Comparison of ENCODE assay signal across 20 cellular contexts in the genomic region with DNA sequence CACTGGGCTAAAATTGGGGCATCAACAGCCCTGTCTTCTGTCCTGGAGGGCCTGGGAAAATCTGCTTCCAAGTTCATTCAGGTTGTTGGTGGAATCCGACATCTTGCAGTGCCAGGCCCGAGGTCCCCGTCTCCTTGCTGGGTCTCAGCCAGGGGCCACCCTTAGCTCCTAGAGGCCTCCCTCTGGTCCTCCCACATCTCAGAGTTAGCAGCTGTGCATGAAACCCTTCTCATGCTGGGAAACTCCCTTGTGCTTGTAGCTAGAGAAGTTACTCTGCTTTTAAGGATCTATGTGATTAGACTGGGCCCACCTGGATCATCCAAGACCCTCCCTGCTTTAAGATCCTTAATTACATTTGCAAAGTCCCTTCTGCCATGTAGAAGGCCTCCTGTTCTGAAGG. TPM values are rescaled to one million over a fixed set of nuclear protein-coding genes. Genes with fewer than 3 reads are reported as not detected.
DNase-seq lines count a peak whose midpoint lies in the region; ATAC-seq and TF ChIP-seq lines count a peak whose summit lies in the region.
"Had no signal": no experiment of that assay in that cellular context is flagged by ENCODE, and none has a peak within 500 bp of the region (broad histone marks: within the 10 kb centered on the region; RNA-seq: fewer than 3 reads in every experiment).

No MANE protein-coding gene starts in this region.

- H3K9me3 ChIP-seq in lower lobe of right lung (no peaks in the 10 kb centered on the region), Karpas-422 (ENCODE audit: low read length) (no peaks in the 10 kb centered on the region)
- H3K9me3 ChIP-seq: A549 had no signal

- no peak overlapping the region for H3K9ac ChIP-seq in Karpas-422 (ENCODE audit: low read length)

- CTCF ChIA-PET in RWPE1 (lab: Yijun Ruan, JAX), result no interaction called here

- POLR2A ChIA-PET in RWPE1 (lab: Yijun Ruan, JAX; ENCODE audit: low non-redundant PET), result no interaction called here

- H3K27ac ChIP-seq in RWPE1 (peak overlapping the region; percentile 9; the same call in 1 of the 2 replicates), lower lobe of right lung (no peak overlapping the region), Karpas-422 (ENCODE audit: low read length) (no peak overlapping the region)
- H3K27ac ChIP-seq: 22Rv1, A549, C4-2B had no signal

- TF ChIP-seq CTCF in RWPE1 (conservative IDR thresholded peaks at IDR 0.05; ENCODE audit: low read depth) (no peak), lower lobe of right lung (IDR thresholded peaks at IDR 0.05) (no peak)

- no peaks in the 10 kb centered on the region for H4K20me1 ChIP-seq in Karpas-422 (ENCODE audit: insufficient read depth, low read depth, low read length)

- H2AFZ ChIP-seq in Karpas-422 (ENCODE audit: low read length), result no peak overlapping the region

- no peak overlapping the region for H3K4me2 ChIP-seq in Karpas-422 (ENCODE audit: low read depth, low read length, poor library complexity, severe bottlenecking)
- H3K4me2 ChIP-seq: A549 had no signal

- H3K9me2 ChIP-seq in Karpas-422 (replicated peaks; ENCODE audit: insufficient read depth, low read length), result no peaks in the 10 kb centered on the region

- no peaks in the 10 kb centered on the region for H3K36me3 ChIP-seq in lower lobe of right lung
- H3K36me3 ChIP-seq in Karpas-422 (ENCODE audit: insufficient read depth, low read length), result no peaks in the 10 kb centered on the region

- intact Hi-C loops in lower lobe of right lung (cut with DNase I), result no loop called here

- H3K4me3 ChIP-seq in lower lobe of right lung, result no peak overlapping the region
- no peak overlapping the region for H3K4me3 ChIP-seq in Karpas-422 (ENCODE audit: low read length)
- H3K4me3 ChIP-seq: A549 had no signal

- no peaks in the 10 kb centered on the region for H3K27me3 ChIP-seq in lower lobe of right lung (ENCODE audit: low read depth)
- no peaks in the 10 kb centered on the region for H3K27me3 ChIP-seq in Karpas-422 (ENCODE audit: low read length)

- DNase-seq in NCI-H82 (lab: John Stamatoyannopoulos, UW) (peak; percentile 12), NCI-H82 treated with DMSO at 0.1 percent for 48 hours (lab: John Stamatoyannopoulos, UW; ENCODE audit: unreplicated experiment) (no peak), RWPE1 (ENCODE audit: low spot score) (no peak), lower lobe of right lung (peak; percentile 3), midbrain (lab: John Stamatoyannopoulos, UW) (no peak), Karpas-422 (no peak), cerebellar nuclear complex (lab: John Stamatoyannopoulos, UW) (no peak)
- DNase-seq: AML-193; CD4-positive, alpha-beta memory T cell; DMS153; DMS79; GDM1; GOT3; H7 had no signal

- ATAC-seq in lower lobe of right lung, result no peak
- ATAC-seq: A549, HCT116 had no signal

- H3K4me1 ChIP-seq in lower lobe of right lung (peaks cover 23% of the 10 kb centered on the region), Karpas-422 (ENCODE audit: low read length) (no peaks in the 10 kb centered on the region)

- no peaks in the 10 kb centered on the region for H3K79me2 ChIP-seq in Karpas-422 (ENCODE audit: low read length)

RNA-seq across cellular contexts. Expression of a gene that starts 15.3 kb away (rescaled TPM):
- total RNA-seq in lower lobe of right lung, result 51.5 TPM
- 0.34 and 0.47 TPM in 2 replicates for total RNA-seq in Karpas-422 (2014; rRNA removed; shearing (Covaris generic); ENCODE audit: low replicate concordance)

RNA-seq across cellular contexts. Expression of a gene that starts 48.6 kb away (rescaled TPM):
- not detected for total RNA-seq in lower lobe of right lung
- not detected in 2 replicates for total RNA-seq in Karpas-422 (2014; rRNA removed; shearing (Covaris generic); ENCODE audit: low replicate concordance)
- total RNA-seq: CD4-positive, alpha-beta memory T cell; Daoy; HT1080 had no signal

Comparison
In these comparisons a context has a peak if more than half of its experiments do, and no peak if none do; other contexts are left out.
1. DNase-seq: peak in NCI-H82 (single experiment) and lower lobe of right lung (single experiment); none in NCI-H82 treated with DMSO at 0.1 percent for 48 hours (single experiment), RWPE1 (single experiment), midbrain (single experiment), Karpas-422 (single experiment) and cerebellar nuclear complex (0 of 2).
2. RNA of a gene that starts 15.3 kb away (total RNA-seq): 51.5 TPM in lower lobe of right lung (single experiment); 0.34 to 0.47 TPM in Karpas-422; every median in the first group is over 10 times any median in the second.